Comparison of ENCODE assay signal across 1 cellular context in the genomic region with DNA sequence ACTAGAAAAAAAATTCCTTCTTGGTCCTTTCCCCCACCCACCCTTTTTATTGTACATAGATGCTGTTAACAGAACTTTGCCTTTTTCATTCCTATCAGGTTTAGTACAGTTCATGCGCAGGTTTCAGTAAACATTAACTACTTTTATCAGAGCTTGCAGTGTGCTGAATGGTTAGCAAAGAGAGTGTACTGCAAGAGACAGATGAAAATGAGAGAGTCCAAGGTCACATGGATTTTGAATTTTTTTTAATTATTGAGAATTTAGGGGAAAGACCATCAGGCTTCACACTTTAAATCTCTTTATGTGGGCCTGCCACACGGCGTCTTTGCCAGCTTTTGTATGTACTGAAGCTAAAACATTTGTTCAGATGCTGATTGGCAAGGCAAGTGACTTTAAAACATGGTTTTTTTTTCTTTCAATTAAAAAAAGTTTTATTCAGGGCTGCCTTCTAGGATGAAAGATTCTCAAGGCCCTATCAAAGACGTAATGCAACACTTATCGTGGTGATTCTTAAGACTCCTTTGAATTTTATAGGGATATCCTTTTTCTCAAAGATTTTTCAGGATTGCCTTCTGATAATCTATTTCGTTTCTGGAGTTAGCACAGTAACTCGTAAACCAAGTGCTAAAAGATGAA.
TF ChIP-seq lines count a peak whose summit lies in the region.

No MANE protein-coding gene starts in this region.

TF ChIP-seq in HepG2, 621 proteins besides CTCF, POLR2A, EP300 and RAD21 (continued from another document and continues in another):
- TF ChIP-seq, protein P1, sequence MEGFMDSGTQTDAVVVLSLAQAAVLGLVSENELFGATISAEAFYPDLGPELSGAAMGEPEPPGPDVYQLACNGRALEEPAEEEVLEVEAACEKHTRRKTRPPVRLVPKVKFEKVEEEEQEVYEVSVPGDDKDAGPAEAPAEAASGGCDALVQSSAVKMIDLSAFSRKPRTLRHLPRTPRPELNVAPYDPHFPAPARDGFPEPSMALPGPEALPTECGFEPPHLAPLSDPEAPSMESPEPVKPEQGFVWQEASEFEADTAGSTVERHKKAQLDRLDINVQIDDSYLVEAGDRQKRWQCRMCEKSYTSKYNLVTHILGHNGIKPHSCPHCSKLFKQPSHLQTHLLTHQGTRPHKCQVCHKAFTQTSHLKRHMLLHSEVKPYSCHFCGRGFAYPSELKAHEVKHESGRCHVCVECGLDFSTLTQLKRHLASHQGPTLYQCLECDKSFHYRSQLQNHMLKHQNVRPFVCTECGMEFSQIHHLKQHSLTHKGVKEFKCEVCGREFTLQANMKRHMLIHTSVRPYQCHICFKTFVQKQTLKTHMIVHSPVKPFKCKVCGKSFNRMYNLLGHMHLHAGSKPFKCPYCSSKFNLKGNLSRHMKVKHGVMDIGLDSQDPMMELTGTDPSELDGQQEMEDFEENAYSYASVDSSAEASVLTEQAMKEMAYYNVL (CRISPR knock-in tag; IDR thresholded peaks at IDR 0.05; ENCODE audit: borderline replicate concordance): peak; percentile 92
- TF ChIP-seq RBAK (CRISPR knock-in tag; IDR thresholded peaks at IDR 0.05) (no peak), SAFB2 (CRISPR knock-in tag; IDR thresholded peaks at IDR 0.05; ENCODE audit: borderline replicate concordance, low read depth) (no peak), ZNF776 (CRISPR knock-in tag; IDR thresholded peaks at IDR 0.05) (no peak), MATR3 (CRISPR knock-in tag; IDR thresholded peaks at IDR 0.05) (no peak), TEAD2 (CRISPR knock-in tag; IDR thresholded peaks at IDR 0.05) (no peak), RORA (CRISPR knock-in tag; IDR thresholded peaks at IDR 0.05) (no peak), ZNF431 (CRISPR knock-in tag; IDR thresholded peaks at IDR 0.05; ENCODE audit: borderline replicate concordance, low read depth) (no peak), ZNF260 (CRISPR knock-in tag; IDR thresholded peaks at IDR 0.05; ENCODE audit: borderline replicate concordance, low read depth) (no peak), ZNF232 (CRISPR knock-in tag; IDR thresholded peaks at IDR 0.05; ENCODE audit: borderline replicate concordance) (no peak), FOXA1 (IDR thresholded peaks at IDR 0.05) (no peak), FOXA1 (CRISPR knock-in tag; IDR thresholded peaks at IDR 0.05) (peak; percentile 38; the same call in 1 of the 2 replicates), ZFAT (CRISPR knock-in tag; conservative IDR thresholded peaks at IDR 0.05) (no peak), KAT7 (CRISPR knock-in tag; IDR thresholded peaks at IDR 0.05; ENCODE audit: borderline replicate concordance) (no peak), DPF2 (CRISPR knock-in tag; IDR thresholded peaks at IDR 0.05; ENCODE audit: borderline replicate concordance, low read depth) (peak; percentile 83), ZNF839 (CRISPR knock-in tag; IDR thresholded peaks at IDR 0.05; ENCODE audit: borderline replicate concordance) (no peak), SIN3B (IDR thresholded peaks at IDR 0.05; ENCODE audit: low read length) (no peak), NCOA1 (CRISPR knock-in tag; IDR thresholded peaks at IDR 0.05) (no peak), ZNF180 (CRISPR knock-in tag; IDR thresholded peaks at IDR 0.05; ENCODE audit: borderline replicate concordance, low read depth) (no peak), NFIC (IDR thresholded peaks at IDR 0.05; ENCODE audit: low read length) (no peak), ZMAT3 (CRISPR knock-in tag; conservative IDR thresholded peaks at IDR 0.05) (no peak), TOE1 (CRISPR knock-in tag; IDR thresholded peaks at IDR 0.05) (no peak), CHCHD3 (CRISPR knock-in tag; IDR thresholded peaks at IDR 0.05) (no peak), NFE2L2 (IDR thresholded peaks at IDR 0.05; ENCODE audit: low read length) (no peak), ZNF724P (CRISPR knock-in tag; IDR thresholded peaks at IDR 0.05; ENCODE audit: borderline replicate concordance) (no peak), RBM39 (IDR thresholded peaks at IDR 0.05; ENCODE audit: low read depth, low read length, poor library complexity, severe bottlenecking) (no peak), ZNF484 (CRISPR knock-in tag; IDR thresholded peaks at IDR 0.05; ENCODE audit: borderline replicate concordance, low read depth) (no peak), SP1 (IDR thresholded peaks at IDR 0.05) (no peak), SP1 (CRISPR knock-in tag; IDR thresholded peaks at IDR 0.05) (no peak), HDAC2 (CRISPR knock-in tag; IDR thresholded peaks at IDR 0.05) (peak; percentile 89), KLF9 (CRISPR knock-in tag; IDR thresholded peaks at IDR 0.05; ENCODE audit: low read depth) (0 out of 2 replicates have a peak, but pooled peaks have one; percentile 23), PAX8 (CRISPR knock-in tag; IDR thresholded peaks at IDR 0.05; ENCODE audit: borderline replicate concordance) (no peak), ZKSCAN1 (IDR thresholded peaks at IDR 0.05; ENCODE audit: low read length) (no peak), ZNF747 (CRISPR knock-in tag; IDR thresholded peaks at IDR 0.05; ENCODE audit: borderline replicate concordance) (no peak), ZBTB7B (CRISPR knock-in tag; IDR thresholded peaks at IDR 0.05) (no peak), PITX1 (CRISPR knock-in tag; IDR thresholded peaks at IDR 0.05) (no peak), HOXA5 (CRISPR knock-in tag; IDR thresholded peaks at IDR 0.05) (no peak), SAP130 (CRISPR knock-in tag; IDR thresholded peaks at IDR 0.05; ENCODE audit: low read depth) (peak; percentile 84), ZNF333 (CRISPR knock-in tag; IDR thresholded peaks at IDR 0.05; ENCODE audit: borderline replicate concordance) (no peak), HMG20A (CRISPR knock-in tag; IDR thresholded peaks at IDR 0.05; ENCODE audit: borderline replicate concordance) (peak; percentile 79), CAMTA2 (CRISPR knock-in tag; IDR thresholded peaks at IDR 0.05; ENCODE audit: borderline replicate concordance) (no peak), ZNF703 (CRISPR knock-in tag; IDR thresholded peaks at IDR 0.05; ENCODE audit: borderline replicate concordance) (no peak), TAF1 (CRISPR knock-in tag; IDR thresholded peaks at IDR 0.05) (no peak)
- TF ChIP-seq, protein P2, sequence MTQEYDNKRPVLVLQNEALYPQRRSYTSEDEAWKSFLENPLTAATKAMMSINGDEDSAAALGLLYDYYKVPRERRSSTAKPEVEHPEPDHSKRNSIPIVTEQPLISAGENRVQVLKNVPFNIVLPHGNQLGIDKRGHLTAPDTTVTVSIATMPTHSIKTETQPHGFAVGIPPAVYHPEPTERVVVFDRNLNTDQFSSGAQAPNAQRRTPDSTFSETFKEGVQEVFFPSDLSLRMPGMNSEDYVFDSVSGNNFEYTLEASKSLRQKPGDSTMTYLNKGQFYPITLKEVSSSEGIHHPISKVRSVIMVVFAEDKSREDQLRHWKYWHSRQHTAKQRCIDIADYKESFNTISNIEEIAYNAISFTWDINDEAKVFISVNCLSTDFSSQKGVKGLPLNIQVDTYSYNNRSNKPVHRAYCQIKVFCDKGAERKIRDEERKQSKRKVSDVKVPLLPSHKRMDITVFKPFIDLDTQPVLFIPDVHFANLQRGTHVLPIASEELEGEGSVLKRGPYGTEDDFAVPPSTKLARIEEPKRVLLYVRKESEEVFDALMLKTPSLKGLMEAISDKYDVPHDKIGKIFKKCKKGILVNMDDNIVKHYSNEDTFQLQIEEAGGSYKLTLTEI (CRISPR knock-in tag; conservative IDR thresholded peaks at IDR 0.05): no peak
- TF ChIP-seq, protein P3, sequence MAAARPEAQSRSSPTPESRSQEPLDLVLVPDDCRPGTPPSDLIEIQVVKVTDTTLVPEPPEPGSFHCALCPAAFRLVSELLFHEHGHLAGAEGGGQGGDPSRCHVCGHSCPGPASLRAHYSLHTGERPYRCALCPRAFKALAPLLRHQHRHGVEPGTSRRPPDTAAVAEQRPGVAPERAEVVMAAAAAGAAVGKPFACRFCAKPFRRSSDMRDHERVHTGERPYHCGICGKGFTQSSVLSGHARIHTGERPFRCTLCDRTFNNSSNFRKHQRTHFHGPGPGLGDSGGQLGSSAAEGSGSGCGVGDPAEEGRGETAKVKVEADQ (CRISPR knock-in tag; IDR thresholded peaks at IDR 0.05; ENCODE audit: borderline replicate concordance): no peak
- TF ChIP-seq, protein P4, sequence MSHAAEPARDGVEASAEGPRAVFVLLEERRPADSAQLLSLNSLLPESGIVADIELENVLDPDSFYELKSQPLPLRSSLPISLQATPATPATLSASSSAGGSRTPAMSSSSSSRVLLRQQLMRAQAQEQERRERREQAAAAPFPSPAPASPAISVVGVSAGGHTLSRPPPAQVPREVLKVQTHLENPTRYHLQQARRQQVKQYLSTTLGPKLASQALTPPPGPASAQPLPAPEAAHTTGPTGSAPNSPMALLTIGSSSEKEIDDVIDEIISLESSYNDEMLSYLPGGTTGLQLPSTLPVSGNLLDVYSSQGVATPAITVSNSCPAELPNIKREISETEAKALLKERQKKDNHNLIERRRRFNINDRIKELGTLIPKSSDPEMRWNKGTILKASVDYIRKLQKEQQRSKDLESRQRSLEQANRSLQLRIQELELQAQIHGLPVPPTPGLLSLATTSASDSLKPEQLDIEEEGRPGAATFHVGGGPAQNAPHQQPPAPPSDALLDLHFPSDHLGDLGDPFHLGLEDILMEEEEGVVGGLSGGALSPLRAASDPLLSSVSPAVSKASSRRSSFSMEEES (CRISPR knock-in tag; IDR thresholded peaks at IDR 0.05): no peak
- TF ChIP-seq, protein P5, sequence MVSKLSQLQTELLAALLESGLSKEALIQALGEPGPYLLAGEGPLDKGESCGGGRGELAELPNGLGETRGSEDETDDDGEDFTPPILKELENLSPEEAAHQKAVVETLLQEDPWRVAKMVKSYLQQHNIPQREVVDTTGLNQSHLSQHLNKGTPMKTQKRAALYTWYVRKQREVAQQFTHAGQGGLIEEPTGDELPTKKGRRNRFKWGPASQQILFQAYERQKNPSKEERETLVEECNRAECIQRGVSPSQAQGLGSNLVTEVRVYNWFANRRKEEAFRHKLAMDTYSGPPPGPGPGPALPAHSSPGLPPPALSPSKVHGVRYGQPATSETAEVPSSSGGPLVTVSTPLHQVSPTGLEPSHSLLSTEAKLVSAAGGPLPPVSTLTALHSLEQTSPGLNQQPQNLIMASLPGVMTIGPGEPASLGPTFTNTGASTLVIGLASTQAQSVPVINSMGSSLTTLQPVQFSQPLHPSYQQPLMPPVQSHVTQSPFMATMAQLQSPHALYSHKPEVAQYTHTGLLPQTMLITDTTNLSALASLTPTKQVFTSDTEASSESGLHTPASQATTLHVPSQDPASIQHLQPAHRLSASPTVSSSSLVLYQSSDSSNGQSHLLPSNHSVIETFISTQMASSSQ (IDR thresholded peaks at IDR 0.05; ENCODE audit: low read depth): peak; percentile 95
- TF ChIP-seq, protein P5 (CRISPR knock-in tag; IDR thresholded peaks at IDR 0.05; ENCODE audit: borderline replicate concordance): peak; percentile 96
- TF ChIP-seq, protein P6, sequence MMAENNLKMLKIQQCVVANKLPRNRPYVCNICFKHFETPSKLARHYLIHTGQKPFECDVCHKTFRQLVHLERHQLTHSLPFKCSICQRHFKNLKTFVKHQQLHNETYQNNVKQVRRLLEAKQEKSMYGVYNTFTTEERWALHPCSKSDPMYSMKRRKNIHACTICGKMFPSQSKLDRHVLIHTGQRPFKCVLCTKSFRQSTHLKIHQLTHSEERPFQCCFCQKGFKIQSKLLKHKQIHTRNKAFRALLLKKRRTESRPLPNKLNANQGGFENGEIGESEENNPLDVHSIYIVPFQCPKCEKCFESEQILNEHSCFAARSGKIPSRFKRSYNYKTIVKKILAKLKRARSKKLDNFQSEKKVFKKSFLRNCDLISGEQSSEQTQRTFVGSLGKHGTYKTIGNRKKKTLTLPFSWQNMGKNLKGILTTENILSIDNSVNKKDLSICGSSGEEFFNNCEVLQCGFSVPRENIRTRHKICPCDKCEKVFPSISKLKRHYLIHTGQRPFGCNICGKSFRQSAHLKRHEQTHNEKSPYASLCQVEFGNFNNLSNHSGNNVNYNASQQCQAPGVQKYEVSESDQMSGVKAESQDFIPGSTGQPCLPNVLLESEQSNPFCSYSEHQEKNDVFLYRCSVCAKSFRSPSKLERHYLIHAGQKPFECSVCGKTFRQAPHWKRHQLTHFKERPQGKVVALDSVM (CRISPR knock-in tag; IDR thresholded peaks at IDR 0.05): no peak
- TF ChIP-seq, protein P7, sequence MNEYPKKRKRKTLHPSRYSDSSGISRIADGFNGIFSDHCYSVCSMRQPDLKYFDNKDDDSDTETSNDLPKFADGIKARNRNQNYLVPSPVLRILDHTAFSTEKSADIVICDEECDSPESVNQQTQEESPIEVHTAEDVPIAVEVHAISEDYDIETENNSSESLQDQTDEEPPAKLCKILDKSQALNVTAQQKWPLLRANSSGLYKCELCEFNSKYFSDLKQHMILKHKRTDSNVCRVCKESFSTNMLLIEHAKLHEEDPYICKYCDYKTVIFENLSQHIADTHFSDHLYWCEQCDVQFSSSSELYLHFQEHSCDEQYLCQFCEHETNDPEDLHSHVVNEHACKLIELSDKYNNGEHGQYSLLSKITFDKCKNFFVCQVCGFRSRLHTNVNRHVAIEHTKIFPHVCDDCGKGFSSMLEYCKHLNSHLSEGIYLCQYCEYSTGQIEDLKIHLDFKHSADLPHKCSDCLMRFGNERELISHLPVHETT (CRISPR knock-in tag; conservative IDR thresholded peaks at IDR 0.05): no peak
- TF ChIP-seq, protein P8, sequence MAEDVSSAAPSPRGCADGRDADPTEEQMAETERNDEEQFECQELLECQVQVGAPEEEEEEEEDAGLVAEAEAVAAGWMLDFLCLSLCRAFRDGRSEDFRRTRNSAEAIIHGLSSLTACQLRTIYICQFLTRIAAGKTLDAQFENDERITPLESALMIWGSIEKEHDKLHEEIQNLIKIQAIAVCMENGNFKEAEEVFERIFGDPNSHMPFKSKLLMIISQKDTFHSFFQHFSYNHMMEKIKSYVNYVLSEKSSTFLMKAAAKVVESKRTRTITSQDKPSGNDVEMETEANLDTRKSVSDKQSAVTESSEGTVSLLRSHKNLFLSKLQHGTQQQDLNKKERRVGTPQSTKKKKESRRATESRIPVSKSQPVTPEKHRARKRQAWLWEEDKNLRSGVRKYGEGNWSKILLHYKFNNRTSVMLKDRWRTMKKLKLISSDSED (CRISPR knock-in tag; IDR thresholded peaks at IDR 0.05): no peak
